Comparison of ENCODE assay signal across 19 cellular contexts in the genomic region with DNA sequence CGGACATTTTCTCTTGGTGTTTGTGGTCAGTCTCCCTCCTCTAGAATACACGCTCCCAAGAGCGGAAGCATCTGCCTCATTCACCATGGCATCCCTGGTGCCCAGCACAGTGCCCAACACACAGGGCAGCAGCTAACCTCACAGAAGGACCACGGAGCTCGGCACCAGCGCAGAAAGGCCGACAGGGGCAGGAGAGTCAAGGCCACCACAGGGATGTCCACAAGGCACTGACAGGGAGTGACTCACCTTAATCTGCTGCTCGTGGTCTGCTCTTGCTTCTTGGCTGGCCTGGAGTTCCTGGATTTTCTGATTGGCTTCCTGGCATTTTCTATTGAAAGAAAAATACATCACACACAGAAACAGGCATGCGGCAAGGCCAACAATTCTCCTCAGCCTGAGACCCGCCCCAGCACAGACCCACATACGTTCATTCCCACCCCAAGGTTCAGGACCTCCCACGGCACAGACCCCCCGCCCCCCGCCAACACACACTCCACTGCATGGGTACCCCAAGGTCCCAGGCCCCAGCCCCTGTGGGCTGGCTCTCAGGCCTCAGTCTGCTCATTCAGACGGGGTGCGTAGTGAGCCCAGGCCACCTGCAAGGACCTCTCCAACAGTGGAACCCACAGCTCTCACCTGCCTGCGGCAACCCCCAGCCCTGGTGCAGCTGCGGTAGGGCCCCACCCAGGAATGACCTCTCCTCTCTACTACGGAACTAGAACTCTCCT.
"Had no signal": no experiment of that assay in that cellular context is flagged by ENCODE, and none has a peak within 500 bp of the region (broad histone marks: within the 10 kb centered on the region; RNA-seq: fewer than 3 reads in every experiment).

No MANE protein-coding gene starts in this region.

- H3K4me1 Mint-ChIP-seq: activated naive CD4-positive, alpha-beta T cell treated with anti-CD3 and anti-CD28 coated beads, Interleukin-2, amount 50 U/mL, for 24 hours; nephron had no signal

- ATAC-seq: activated CD8-positive, alpha-beta T cell treated with anti-CD3 and anti-CD28 coated beads, Interleukin-2, amount 10 ng/mL, durations not matched to agents 7 days and 5 days; activated T-cell treated with anti-CD3 and anti-CD28 coated beads, Interleukin-2, amount 50 U/mL, for 72 hours had no signal

- H3K36me3 ChIP-seq: uterus had no signal

- H3K27me3 Mint-ChIP-seq: activated naive CD4-positive, alpha-beta T cell treated with anti-CD3 and anti-CD28 coated beads, Interleukin-2, amount 50 U/mL, for 24 hours had no signal

- DNase-seq: activated CD4-positive, alpha-beta T cell treated with anti-CD3 and anti-CD28 coated beads for 48 hours; activated CD4-positive, CD25-positive, alpha-beta regulatory T cell; activated CD8-positive, alpha-beta T cell treated with anti-CD3 and anti-CD28 coated beads, Interleukin-2, amount 10 ng/mL, durations not matched to agents 7 days and 5 days; activated effector memory CD4-positive, alpha-beta T cell treated with anti-CD3 and anti-CD28 coated beads, Interleukin-2, amount 50 U/mL, for 16 hours; activated T-cell treated with anti-CD3 and anti-CD28 coated beads, Interleukin-2, amount 50 U/mL, for 72 hours; stimulated activated CD4-positive, alpha-beta T cell treated with anti-CD3 and anti-CD28 coated beads, Interleukin-12 subunit alpha, Interleukin-12 subunit beta, amount 100 ng/mL, for 4 hours; stimulated activated CD4-positive, alpha-beta T cell treated with anti-CD3 and anti-CD28 coated beads, Interleukin-1b, Interleukin-23, amount 100 ng/mL, for 48 hours; stimulated activated CD8-positive, alpha-beta memory T cell treated with anti-CD3 and anti-CD28 coated beads, Interleukin-4, amount 100 ng/mL, for 48 hours; stimulated activated naive CD4-positive, alpha-beta T cell treated with Interleukin-2 at 50 U/mL for 16 hours; transverse colon; uterus had no signal

- H3K4me3 Mint-ChIP-seq: activated CD8-positive, alpha-beta T cell treated with anti-CD3 and anti-CD28 coated beads, Interleukin-2, amount 10 ng/mL, durations not matched to agents 7 days and 5 days; activated naive CD4-positive, alpha-beta T cell treated with anti-CD3 and anti-CD28 coated beads, Interleukin-2, amount 50 U/mL, for 24 hours; activated T-cell treated with anti-CD3 and anti-CD28 coated beads, Interleukin-2, amount 50 U/mL, for 72 hours; nephron; T-helper 2 cell treated with Interferon-gamma antibody and Interleukin-4, amounts not matched to agents 5 μg/mL and 100 μg/mL, for 36 hours had no signal

- H3K9me3 ChIP-seq: suprapubic skin, transverse colon, uterus had no signal

- H3K4me3 ChIP-seq: cardiac muscle cell, hepatocyte, lung, suprapubic skin, transverse colon, uterus had no signal

- H3K27ac ChIP-seq: cardiac muscle cell, epithelial cell of prostate, hepatocyte, suprapubic skin, transverse colon, uterus had no signal

- H2AFZ ChIP-seq: hepatocyte had no signal

- H3K27me3 ChIP-seq: cardiac muscle cell, hepatocyte, suprapubic skin, transverse colon, uterus had no signal

- H3K4me2 ChIP-seq: hepatocyte had no signal

- H3K9me3 Mint-ChIP-seq: activated naive CD4-positive, alpha-beta T cell treated with anti-CD3 and anti-CD28 coated beads, Interleukin-2, amount 50 U/mL, for 24 hours; activated T-cell treated with anti-CD3 and anti-CD28 coated beads, Interleukin-2, amount 50 U/mL, for 72 hours; nephron; T-helper 2 cell treated with Interferon-gamma antibody and Interleukin-4, amounts not matched to agents 5 μg/mL and 100 μg/mL, for 36 hours had no signal

- H3K4me1 ChIP-seq: suprapubic skin, transverse colon, uterus had no signal

- H3K27ac Mint-ChIP-seq: activated CD8-positive, alpha-beta T cell treated with anti-CD3 and anti-CD28 coated beads, Interleukin-2, amount 10 ng/mL, durations not matched to agents 7 days and 5 days; activated naive CD4-positive, alpha-beta T cell treated with anti-CD3 and anti-CD28 coated beads, Interleukin-2, amount 50 U/mL, for 24 hours; activated T-cell treated with anti-CD3 and anti-CD28 coated beads, Interleukin-2, amount 50 U/mL, for 72 hours; nephron; T-helper 2 cell treated with Interferon-gamma antibody and Interleukin-4, amounts not matched to agents 5 μg/mL and 100 μg/mL, for 36 hours had no signal
